Comparison of ENCODE assay signal across 1 cellular context in genomic region chr12:108603743-108604142, GRCh38.
TF ChIP-seq lines count a peak whose summit lies in the region.

No MANE protein-coding gene starts in this region.

TF ChIP-seq in HepG2, 621 proteins besides CTCF, POLR2A, EP300 and RAD21:
- TF ChIP-seq ZFP36 (IDR thresholded peaks at IDR 0.05; ENCODE audit: borderline replicate concordance, low read depth, low read length, partially characterized antibody) = peak; percentile 18
- no peak for TF ChIP-seq THAP8 (CRISPR knock-in tag; IDR thresholded peaks at IDR 0.05; ENCODE audit: borderline replicate concordance)
